ENCODE assay signal across 1 cellular context in the genomic region with DNA sequence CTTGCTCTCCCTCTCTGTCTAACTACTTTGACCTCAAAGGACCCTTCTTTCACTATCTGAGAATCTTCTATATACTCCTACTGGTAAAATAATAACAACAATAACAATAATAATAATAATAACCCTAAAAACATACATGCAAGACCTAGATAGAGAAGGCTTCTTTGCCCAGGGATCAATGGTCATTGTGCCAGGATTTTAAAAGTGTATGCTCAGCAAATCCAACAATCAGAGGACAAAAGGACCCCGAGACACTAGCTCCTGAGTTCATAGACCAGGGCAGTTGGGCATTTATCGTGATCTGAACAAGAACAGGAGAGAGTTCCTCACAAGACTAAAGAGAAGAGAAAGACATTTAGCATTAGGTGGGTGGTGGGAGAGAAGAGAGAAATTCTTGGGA.
TF ChIP-seq lines count a peak whose summit lies in the region.

No MANE protein-coding gene starts in this region.

TF ChIP-seq in SK-N-SH treated with all-trans-retinoic acid at 6 μM for 48 hours, 23 proteins besides CTCF, POLR2A, EP300 and RAD21 (continued from another document):
- TF ChIP-seq, protein P1, sequence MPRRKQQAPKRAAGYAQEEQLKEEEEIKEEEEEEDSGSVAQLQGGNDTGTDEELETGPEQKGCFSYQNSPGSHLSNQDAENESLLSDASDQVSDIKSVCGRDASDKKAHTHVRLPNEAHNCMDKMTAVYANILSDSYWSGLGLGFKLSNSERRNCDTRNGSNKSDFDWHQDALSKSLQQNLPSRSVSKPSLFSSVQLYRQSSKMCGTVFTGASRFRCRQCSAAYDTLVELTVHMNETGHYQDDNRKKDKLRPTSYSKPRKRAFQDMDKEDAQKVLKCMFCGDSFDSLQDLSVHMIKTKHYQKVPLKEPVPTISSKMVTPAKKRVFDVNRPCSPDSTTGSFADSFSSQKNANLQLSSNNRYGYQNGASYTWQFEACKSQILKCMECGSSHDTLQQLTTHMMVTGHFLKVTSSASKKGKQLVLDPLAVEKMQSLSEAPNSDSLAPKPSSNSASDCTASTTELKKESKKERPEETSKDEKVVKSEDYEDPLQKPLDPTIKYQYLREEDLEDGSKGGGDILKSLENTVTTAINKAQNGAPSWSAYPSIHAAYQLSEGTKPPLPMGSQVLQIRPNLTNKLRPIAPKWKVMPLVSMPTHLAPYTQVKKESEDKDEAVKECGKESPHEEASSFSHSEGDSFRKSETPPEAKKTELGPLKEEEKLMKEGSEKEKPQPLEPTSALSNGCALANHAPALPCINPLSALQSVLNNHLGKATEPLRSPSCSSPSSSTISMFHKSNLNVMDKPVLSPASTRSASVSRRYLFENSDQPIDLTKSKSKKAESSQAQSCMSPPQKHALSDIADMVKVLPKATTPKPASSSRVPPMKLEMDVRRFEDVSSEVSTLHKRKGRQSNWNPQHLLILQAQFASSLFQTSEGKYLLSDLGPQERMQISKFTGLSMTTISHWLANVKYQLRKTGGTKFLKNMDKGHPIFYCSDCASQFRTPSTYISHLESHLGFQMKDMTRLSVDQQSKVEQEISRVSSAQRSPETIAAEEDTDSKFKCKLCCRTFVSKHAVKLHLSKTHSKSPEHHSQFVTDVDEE (CRISPR knock-in tag; IDR thresholded peaks at IDR 0.05): no peak
- TF ChIP-seq OSR1 (CRISPR knock-in tag; IDR thresholded peaks at IDR 0.05): no peak
- TF ChIP-seq, protein P2, sequence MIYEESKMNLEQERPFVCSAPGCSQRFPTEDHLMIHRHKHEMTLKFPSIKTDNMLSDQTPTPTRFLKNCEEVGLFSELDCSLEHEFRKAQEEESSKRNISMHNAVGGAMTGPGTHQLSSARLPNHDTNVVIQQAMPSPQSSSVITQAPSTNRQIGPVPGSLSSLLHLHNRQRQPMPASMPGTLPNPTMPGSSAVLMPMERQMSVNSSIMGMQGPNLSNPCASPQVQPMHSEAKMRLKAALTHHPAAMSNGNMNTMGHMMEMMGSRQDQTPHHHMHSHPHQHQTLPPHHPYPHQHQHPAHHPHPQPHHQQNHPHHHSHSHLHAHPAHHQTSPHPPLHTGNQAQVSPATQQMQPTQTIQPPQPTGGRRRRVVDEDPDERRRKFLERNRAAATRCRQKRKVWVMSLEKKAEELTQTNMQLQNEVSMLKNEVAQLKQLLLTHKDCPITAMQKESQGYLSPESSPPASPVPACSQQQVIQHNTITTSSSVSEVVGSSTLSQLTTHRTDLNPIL (CRISPR knock-in tag; IDR thresholded peaks at IDR 0.05; ENCODE audit: low read depth): no peak
